17 cellular contexts compared by ENCODE assay signal in genomic region chr4:35562831-35563230, GRCh38.
A peak's percentile ranks its signal among the peaks of the same experiment; 100 is the strongest.
DNase-seq lines count a peak whose midpoint lies in the region; ATAC-seq, FAIRE-seq and TF ChIP-seq lines count a peak whose summit lies in the region.
"Had no signal": no experiment of that assay in that cellular context is flagged by ENCODE, and none has a peak within 500 bp of the region (broad histone marks: within the 10 kb centered on the region; RNA-seq: fewer than 3 reads in every experiment).

No MANE protein-coding gene starts in this region.

- H3K4me1 ChIP-seq in mesenchymal stem cell (ENCODE audit: control insufficient read depth, insufficient read depth, low read depth, low read length) (no peaks in the 10 kb centered on the region), thyroid gland (no peaks in the 10 kb centered on the region)
- H3K4me1 ChIP-seq: BLaER1 had no signal

- H3K79me1 ChIP-seq in mesenchymal stem cell (replicated peaks; ENCODE audit: low read length, poor library complexity, severe bottlenecking): no peaks in the 10 kb centered on the region

- H3K9me3 ChIP-seq in mesenchymal stem cell (ENCODE audit: control insufficient read depth, low read length) (peaks cover 8% of the 10 kb centered on the region), thyroid gland (no peaks in the 10 kb centered on the region)

- no peak overlapping the region for H3K27ac Mint-ChIP-seq in activated T-helper 17 cell treated with anti-CD3 and anti-CD28 coated beads, Interleukin-2, amount 50 U/mL, for 72 hours
- H3K27ac Mint-ChIP-seq: H9 had no signal

- no peak overlapping the region for H3K18ac ChIP-seq in mesenchymal stem cell (ENCODE audit: low read depth in 1 of 2, low read length in 2 of 2)

- H3K36me3 ChIP-seq in mesenchymal stem cell (ENCODE audit: control insufficient read depth in 1 of 2, insufficient read depth in 2 of 2, low read depth in 1 of 2, low read length in 2 of 2) (no peaks in the 10 kb centered on the region), thyroid gland (no peaks in the 10 kb centered on the region)
- H3K36me3 ChIP-seq: BLaER1 had no signal

- H3K14ac ChIP-seq in mesenchymal stem cell (ENCODE audit: low read length in 2 of 2): no peak overlapping the region

- no peak overlapping the region for H4K8ac ChIP-seq in mesenchymal stem cell (ENCODE audit: low read length)

- no peak overlapping the region for H4K91ac ChIP-seq in mesenchymal stem cell (ENCODE audit: low read length)

- H3K4me1 Mint-ChIP-seq in activated T-helper 17 cell treated with anti-CD3 and anti-CD28 coated beads, Interleukin-2, amount 50 U/mL, for 72 hours: no peaks in the 10 kb centered on the region

- no peak overlapping the region for H3K9ac ChIP-seq in mesenchymal stem cell (ENCODE audit: low read length)
- H3K9ac ChIP-seq: BLaER1 had no signal

- no peak overlapping the region for H2BK15ac ChIP-seq in mesenchymal stem cell (ENCODE audit: low read depth, poor library complexity, severe bottlenecking)

- DNase-seq in D721Med (ENCODE audit: insufficient read length, low spot score): no peak
- DNase-seq in amniotic epithelial cell (ENCODE audit: low read depth): peak; percentile 35
- DNase-seq in mesenchymal stem cell: peak; percentile 3
- peak; percentile 66 for DNase-seq in retinal pigment epithelial cell (ENCODE audit: low read depth)
- no peak for DNase-seq in thyroid gland
- DNase-seq in NCI-H226: no peak
- DNase-seq in activated CD4-positive, alpha-beta T cell treated with anti-CD3 and anti-CD28 coated beads, Interleukin-2, amount 50 U/mL, for 48 hours: no peak
- DNase-seq: 8988T, AML-193, DMS 273 treated with DMSO at 0.1 percent for 48 hours, GOT3, H9 had no signal

- no peak overlapping the region for H3K4ac ChIP-seq in mesenchymal stem cell (ENCODE audit: low read depth in 1 of 2, low read length in 2 of 2)

- H2BK12ac ChIP-seq in mesenchymal stem cell (ENCODE audit: low read length in 2 of 2): no peak overlapping the region

- no peaks in the 10 kb centered on the region for H3K9me3 Mint-ChIP-seq in activated T-helper 17 cell treated with anti-CD3 and anti-CD28 coated beads, Interleukin-2, amount 50 U/mL, for 72 hours

- no peak overlapping the region for H3K4me3 ChIP-seq in mesenchymal stem cell (ENCODE audit: insufficient read depth in 1 of 2, low read depth in 1 of 2, low read length in 2 of 2)
- H3K4me3 ChIP-seq in retinal pigment epithelial cell (ENCODE audit: low read length): no peak overlapping the region
- H3K4me3 ChIP-seq in thyroid gland (replicated peaks in 1 of 3): no peak overlapping the region
- H3K4me3 ChIP-seq: BLaER1 had no signal

- H3K27ac ChIP-seq in mesenchymal stem cell (ENCODE audit: low read length, poor library complexity, severe bottlenecking) (no peak overlapping the region), thyroid gland (no peak overlapping the region)
- H3K27ac ChIP-seq: BLaER1 had no signal

- H3K23ac ChIP-seq in mesenchymal stem cell (ENCODE audit: low read length in 2 of 2): no peak overlapping the region

- no peaks in the 10 kb centered on the region for H3K27me3 Mint-ChIP-seq in activated T-helper 17 cell treated with anti-CD3 and anti-CD28 coated beads, Interleukin-2, amount 50 U/mL, for 72 hours

- TF ChIP-seq CTCF in D721Med (IDR thresholded peaks at IDR 0.05; ENCODE audit: insufficient read depth, missing control alignments) (no peak), retinal pigment epithelial cell (conservative IDR thresholded peaks at IDR 0.05; ENCODE audit: low read depth, low read length) (no peak), thyroid gland (IDR thresholded peaks at IDR 0.05) (no peak)

- ATAC-seq in activated T-helper 17 cell treated with anti-CD3 and anti-CD28 coated beads, Interleukin-2, amount 50 U/mL, for 72 hours (replicated peaks): no peak
- ATAC-seq: HepG2 had no signal

- FAIRE-seq in D721Med (lab: Jason Lieb, UNC): peak; percentile 11
- FAIRE-seq: GM12891, HepG2, HTR-8/SVneo had no signal

- WGBS in mesenchymal stem cell: 81% methylated on average over 1 of the region's 3 CpGs
- 59 to 68% methylated on average over 3 of the region's 3 CpGs for WGBS in thyroid gland, 2 donors

- TF ChIP-seq POLR2A in thyroid gland (IDR thresholded peaks at IDR 0.05): no peak

- H2BK5ac ChIP-seq in mesenchymal stem cell (ENCODE audit: low read depth, low read length, poor library complexity, severe bottlenecking): no peak overlapping the region

- intact Hi-C loops in thyroid gland (cut with DNase I): no loop called here

- no peak overlapping the region for H2AK5ac ChIP-seq in mesenchymal stem cell (ENCODE audit: low read length, severe bottlenecking)

- H2BK120ac ChIP-seq in mesenchymal stem cell (ENCODE audit: low read depth, low read length): no peak overlapping the region

- no peaks in the 10 kb centered on the region for H3K36me3 Mint-ChIP-seq in activated T-helper 17 cell treated with anti-CD3 and anti-CD28 coated beads, Interleukin-2, amount 50 U/mL, for 72 hours (ENCODE audit: low read depth)

- H3K4me3 Mint-ChIP-seq in activated T-helper 17 cell treated with anti-CD3 and anti-CD28 coated beads, Interleukin-2, amount 50 U/mL, for 72 hours: no peak overlapping the region
- H3K4me3 Mint-ChIP-seq: H9 had no signal

- no peak overlapping the region for H3K4me2 ChIP-seq in mesenchymal stem cell (ENCODE audit: low read length, poor library complexity, severe bottlenecking)
- H3K4me2 ChIP-seq: BLaER1 had no signal

- H3K27me3 ChIP-seq in mesenchymal stem cell (ENCODE audit: control insufficient read depth in 1 of 2, insufficient read depth in 1 of 2, low read length in 2 of 2) (no peaks in the 10 kb centered on the region), thyroid gland (no peaks in the 10 kb centered on the region)
- H3K27me3 ChIP-seq: BLaER1 had no signal

- H2AFZ ChIP-seq in mesenchymal stem cell (ENCODE audit: low read depth, low read length): no peak overlapping the region

Comparison
In these comparisons a context has a peak if more than half of its experiments do, and no peak if none do; other contexts are left out.
1. DNase-seq: peak in amniotic epithelial cell (single experiment), mesenchymal stem cell (single experiment) and retinal pigment epithelial cell (single experiment); none in D721Med (single experiment), thyroid gland (0 of 2), NCI-H226 (single experiment) and activated CD4-positive, alpha-beta T cell treated with anti-CD3 and anti-CD28 coated beads, Interleukin-2, amount 50 U/mL, for 48 hours (0 of 2).